16 cellular contexts compared by ENCODE assay signal in genomic region chr16:82972520-82972919, GRCh38.
DNase-seq lines count a peak whose midpoint lies in the region; ATAC-seq and TF ChIP-seq lines count a peak whose summit lies in the region.
"Had no signal": no experiment of that assay in that cellular context is flagged by ENCODE, and none has a peak within 500 bp of the region (broad histone marks: within the 10 kb centered on the region; RNA-seq: fewer than 3 reads in every experiment).

No MANE protein-coding gene starts in this region.

- intact Hi-C loops in colonic mucosa (cut with DNase I), result no loop called here

- TF ChIP-seq CTCF in glutamatergic neuron (IDR thresholded peaks at IDR 0.05; ENCODE audit: partially characterized antibody, unreplicated experiment) (no peak), colonic mucosa (IDR thresholded peaks at IDR 0.05) (no peak)

- no peaks in the 10 kb centered on the region for H3K9me2 ChIP-seq in Karpas-422 (replicated peaks; ENCODE audit: insufficient read depth, low read length)

- 0 out of 2 replicates have a peak overlapping the region, but pooled peaks have one; percentile 3 for H3K4me3 ChIP-seq in Karpas-422 (ENCODE audit: low read length)
- H3K4me3 ChIP-seq in colonic mucosa, result no peak overlapping the region
- H3K4me3 ChIP-seq: GM12878, GM23248 had no signal

- H3K27ac ChIP-seq in Karpas-422 (ENCODE audit: low read length) (0 out of 2 replicates have a peak overlapping the region, but pooled peaks have one; percentile 1), colonic mucosa (no peak overlapping the region)
- H3K27ac ChIP-seq: GM23248 had no signal

- no peak for ATAC-seq in HG02970 (IDR thresholded peaks at IDR 0.05; ENCODE audit: low FRiP score, unreplicated experiment)
- ATAC-seq: GM12878 had no signal

- peak overlapping the region; percentile 49 for H3K4me2 ChIP-seq in Karpas-422 (ENCODE audit: low read depth, low read length, poor library complexity, severe bottlenecking)

- no peaks in the 10 kb centered on the region; the same call in 1 of the 2 replicates for H3K9me3 ChIP-seq in Karpas-422 (ENCODE audit: low read length)
- H3K9me3 ChIP-seq in colonic mucosa, result no peaks in the 10 kb centered on the region

- H3K27me3 ChIP-seq in Karpas-422 (ENCODE audit: low read length) (no peaks in the 10 kb centered on the region), colonic mucosa (no peaks in the 10 kb centered on the region)

- peaks cover 16% of the 10 kb centered on the region for H3K4me1 Mint-ChIP-seq in glutamatergic neuron (ENCODE audit: low read depth, unreplicated experiment)
- H3K4me1 Mint-ChIP-seq: CD4-positive, alpha-beta memory T cell had no signal

- H3K27me3 Mint-ChIP-seq in glutamatergic neuron (ENCODE audit: unreplicated experiment), result peaks cover 7% of the 10 kb centered on the region
- H3K27me3 Mint-ChIP-seq: CD4-positive, alpha-beta memory T cell had no signal

- H3K27ac Mint-ChIP-seq in glutamatergic neuron (ENCODE audit: unreplicated experiment), result peak overlapping the region; percentile 13
- H3K27ac Mint-ChIP-seq: CD4-positive, alpha-beta memory T cell had no signal

- no peaks in the 10 kb centered on the region for H3K79me2 ChIP-seq in Karpas-422 (ENCODE audit: low read length)

- H3K9ac ChIP-seq in Karpas-422 (ENCODE audit: low read length) (peak overlapping the region; percentile 38), colonic mucosa (ENCODE audit: low read depth in 2 of 2, low read length in 2 of 2) (no peak overlapping the region)
- H3K9ac ChIP-seq: GM23248 had no signal

- peak overlapping the region; percentile 79 for H2AFZ ChIP-seq in Karpas-422 (ENCODE audit: low read length)
- H2AFZ ChIP-seq: GM23248 had no signal

- DNase-seq in Karpas-422 (peak; percentile 56), dermis blood vessel endothelial cell (peak; percentile 3), glutamatergic neuron (no peak), retina (peak; percentile 14), colonic mucosa (no peak), cerebellar cortex (ENCODE audit: low spot score) (no peak)
- DNase-seq: C1 segment of cervical spinal cord; Caco-2; CD4-positive, alpha-beta memory T cell; DMS153; DND-41; GM23248; H7; HCEC 1CT had no signal

- H3K4me1 ChIP-seq in Karpas-422 (ENCODE audit: low read length), result peaks cover 25% of the 10 kb centered on the region
- H3K4me1 ChIP-seq in colonic mucosa, result no peaks in the 10 kb centered on the region
- H3K4me1 ChIP-seq: Caco-2 had no signal

- peak overlapping the region; percentile 9 for H3K4me3 Mint-ChIP-seq in glutamatergic neuron (ENCODE audit: unreplicated experiment)
- H3K4me3 Mint-ChIP-seq: CD4-positive, alpha-beta memory T cell had no signal

- no peaks in the 10 kb centered on the region for H3K36me3 ChIP-seq in Karpas-422 (ENCODE audit: insufficient read depth, low read length)
- H3K36me3 ChIP-seq in colonic mucosa, result no peaks in the 10 kb centered on the region

- H3K36me3 Mint-ChIP-seq in glutamatergic neuron (ENCODE audit: unreplicated experiment), result peaks cover 12% of the 10 kb centered on the region
- H3K36me3 Mint-ChIP-seq: CD4-positive, alpha-beta memory T cell had no signal

- H4K20me1 ChIP-seq in Karpas-422 (ENCODE audit: insufficient read depth, low read depth, low read length), result no peaks in the 10 kb centered on the region

- H3K9me3 Mint-ChIP-seq in glutamatergic neuron (ENCODE audit: unreplicated experiment), result peaks cover 2% of the 10 kb centered on the region

Comparison
In these comparisons a context has a peak if more than half of its experiments do, and no peak if none do; other contexts are left out.
1. DNase-seq: peak in Karpas-422 (single experiment), dermis blood vessel endothelial cell (single experiment) and retina (single experiment); none in glutamatergic neuron (single experiment), colonic mucosa (single experiment) and cerebellar cortex (single experiment).